ENCODE assay signal across 1 cellular context in the genomic region with DNA sequence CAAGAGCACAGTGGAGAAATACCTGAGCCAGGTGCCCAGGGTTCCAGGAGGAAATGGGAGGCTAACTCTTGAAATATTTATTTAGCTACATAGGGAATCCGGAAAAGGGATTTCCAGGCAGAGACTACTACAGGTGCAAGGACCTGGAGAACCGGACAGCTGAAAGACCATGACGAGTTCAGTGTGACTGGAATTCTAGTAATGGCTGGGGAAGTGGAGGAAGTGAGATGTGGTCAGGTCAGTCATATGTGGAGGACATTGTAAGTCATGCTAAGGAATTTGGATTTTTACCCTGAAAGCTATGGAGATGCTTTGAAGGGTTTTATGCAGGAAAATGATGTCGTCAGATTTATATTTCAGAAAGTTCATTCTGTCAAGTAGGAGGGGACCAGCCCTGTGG.
TF ChIP-seq lines count a peak whose summit lies in the region.

No MANE protein-coding gene starts in this region.

TF ChIP-seq in IMR-90, 13 proteins besides CTCF, POLR2A, EP300 and RAD21 (continued from another document):
- no peak for TF ChIP-seq ELK1 (IDR thresholded peaks at IDR 0.05; ENCODE audit: borderline replicate concordance, low read depth, low read length)
- no peak for TF ChIP-seq CHD1 (IDR thresholded peaks at IDR 0.05; ENCODE audit: low read depth, low read length)
TF ChIP-seq in IMR-90: peak in this region for 0.
